ENCODE assay signal across 8 cellular contexts in genomic region chr5:10536931-10537579, GRCh38. TPM values are rescaled to one million over a fixed set of nuclear protein-coding genes. Genes with fewer than 3 reads are reported as not detected.
A peak's percentile ranks its signal among the peaks of the same experiment; 100 is the strongest.
DNase-seq lines count a peak whose midpoint lies in the region; ATAC-seq, FAIRE-seq and TF ChIP-seq lines count a peak whose summit lies in the region.

No MANE protein-coding gene starts in this region.

- peaks cover 0 to 10% of the 10 kb centered on the region in 2 donors for H3K4me1 ChIP-seq in kidney (ENCODE audit: control insufficient read depth in 1 of 2, insufficient read depth in 1 of 2, low read depth in 1 of 2, low read length in 2 of 2)

- no peak for TF ChIP-seq CTCF in CD4-positive, alpha-beta T cell (IDR thresholded peaks at IDR 0.05)
- TF ChIP-seq CTCF in GM20000 (IDR thresholded peaks at IDR 0.05; ENCODE audit: extremely low read depth, missing control alignments) (no peak), kidney (IDR thresholded peaks at IDR 0.05; ENCODE audit: borderline replicate concordance, extremely low read depth, insufficient read depth) (no peak)

- FAIRE-seq in kidney (lab: Jason Lieb, UNC) = no peak

- H3K27me3 ChIP-seq in CD4-positive, alpha-beta T cell (ENCODE audit: control insufficient read depth, insufficient read depth, low read length) = peaks cover 3% of the 10 kb centered on the region

- peak overlapping the region; percentile 59 for H3K4me3 Mint-ChIP-seq in CD4-positive, alpha-beta T cell

- H3K4me3 ChIP-seq in kidney (ENCODE audit: low read length in 2 of 2) = no peak overlapping the region

- no peaks in the 10 kb centered on the region for H3K36me3 Mint-ChIP-seq in CD4-positive, alpha-beta T cell (ENCODE audit: low read depth)

- H3K27me3 Mint-ChIP-seq in CD4-positive, alpha-beta T cell = peaks cover 24% of the 10 kb centered on the region

- peaks cover 13% of the 10 kb centered on the region for H3K4me1 Mint-ChIP-seq in CD4-positive, alpha-beta T cell (ENCODE audit: low read depth)

- H3K27ac ChIP-seq in CD4-positive, alpha-beta T cell (ENCODE audit: low read depth, low read length) = no peak overlapping the region
- H3K27ac ChIP-seq in kidney (ENCODE audit: low read depth in 2 of 2, low read length in 2 of 2) = peak overlapping the region in 1 of 2 donors; percentile 11

- no peaks in the 10 kb centered on the region for H3K36me3 ChIP-seq in kidney (ENCODE audit: control insufficient read depth in 1 of 2, insufficient read depth in 2 of 2, low read length in 2 of 2)

- no peak for DNase-seq in CD4-positive, alpha-beta T cell
- DNase-seq in GM20000 (ENCODE audit: low spot score) (peak; percentile 51), SIG-M5 treated with dmso at 0.1 percent for 504 hours (lab: John Stamatoyannopoulos, UW; ENCODE audit: unreplicated experiment) (peak; percentile 88), kidney (peak; percentile 5), NCI-H2227 (lab: John Stamatoyannopoulos, UW; ENCODE audit: unreplicated experiment) (no peak), NCI-H1105 (lab: John Stamatoyannopoulos, UW) (no peak), kidney glomerular epithelial cell (lab: John Stamatoyannopoulos, UW) (no peak)

- CTCF ChIA-PET in CD4-positive, alpha-beta T cell (lab: Charles Lee) = no interaction called here

- H3K27ac Mint-ChIP-seq in CD4-positive, alpha-beta T cell = no peak overlapping the region

- POLR2A ChIA-PET in CD4-positive, alpha-beta T cell (lab: Charles Lee) = no interaction called here

- H3K9ac ChIP-seq in kidney (ENCODE audit: low read length in 2 of 2) = no peak overlapping the region

- H3K9me3 Mint-ChIP-seq in CD4-positive, alpha-beta T cell = no peaks in the 10 kb centered on the region

- intact Hi-C loops in CD4-positive, alpha-beta T cell (cut with DNase I, micrococcal nuclease) = no loop called here
- intact Hi-C loops in kidney (cut with DNase I) = no loop called here

- ATAC-seq in CD4-positive, alpha-beta T cell (ENCODE audit: poor library complexity) = no peak
- no peak for ATAC-seq in GM21447 (IDR thresholded peaks at IDR 0.05; ENCODE audit: unreplicated experiment)

- no peaks in the 10 kb centered on the region for H3K9me3 ChIP-seq in CD4-positive, alpha-beta T cell (ENCODE audit: control insufficient read depth, low read length)
- no peaks in the 10 kb centered on the region for H3K9me3 ChIP-seq in kidney (ENCODE audit: control insufficient read depth in 1 of 2, low read length in 2 of 2)

RNA-seq across cellular contexts. Expression of gene ANKRD33B, which starts 26.8 kb away (rescaled TPM):
- 1 to 10 TPM in 1 of 2 experiments, under 1 TPM in 1; 0.99 to 1.3 TPM for total RNA-seq in CD4-positive, alpha-beta T cell
- total RNA-seq in kidney = 20.3 TPM
- 4.8 TPM for polyA plus RNA-seq in kidney (ENCODE audit: insufficient read depth, low read depth, low replicate concordance)

Comparison
In these comparisons a context has a peak if more than half of its experiments do, and no peak if none do; other contexts are left out.
1. DNase-seq: peak in GM20000 (single experiment), SIG-M5 treated with dmso at 0.1 percent for 504 hours (single experiment) and kidney (single experiment); none in CD4-positive, alpha-beta T cell (0 of 10), NCI-H2227 (single experiment), NCI-H1105 (single experiment) and kidney glomerular epithelial cell (single experiment).